In the genomic region with DNA sequence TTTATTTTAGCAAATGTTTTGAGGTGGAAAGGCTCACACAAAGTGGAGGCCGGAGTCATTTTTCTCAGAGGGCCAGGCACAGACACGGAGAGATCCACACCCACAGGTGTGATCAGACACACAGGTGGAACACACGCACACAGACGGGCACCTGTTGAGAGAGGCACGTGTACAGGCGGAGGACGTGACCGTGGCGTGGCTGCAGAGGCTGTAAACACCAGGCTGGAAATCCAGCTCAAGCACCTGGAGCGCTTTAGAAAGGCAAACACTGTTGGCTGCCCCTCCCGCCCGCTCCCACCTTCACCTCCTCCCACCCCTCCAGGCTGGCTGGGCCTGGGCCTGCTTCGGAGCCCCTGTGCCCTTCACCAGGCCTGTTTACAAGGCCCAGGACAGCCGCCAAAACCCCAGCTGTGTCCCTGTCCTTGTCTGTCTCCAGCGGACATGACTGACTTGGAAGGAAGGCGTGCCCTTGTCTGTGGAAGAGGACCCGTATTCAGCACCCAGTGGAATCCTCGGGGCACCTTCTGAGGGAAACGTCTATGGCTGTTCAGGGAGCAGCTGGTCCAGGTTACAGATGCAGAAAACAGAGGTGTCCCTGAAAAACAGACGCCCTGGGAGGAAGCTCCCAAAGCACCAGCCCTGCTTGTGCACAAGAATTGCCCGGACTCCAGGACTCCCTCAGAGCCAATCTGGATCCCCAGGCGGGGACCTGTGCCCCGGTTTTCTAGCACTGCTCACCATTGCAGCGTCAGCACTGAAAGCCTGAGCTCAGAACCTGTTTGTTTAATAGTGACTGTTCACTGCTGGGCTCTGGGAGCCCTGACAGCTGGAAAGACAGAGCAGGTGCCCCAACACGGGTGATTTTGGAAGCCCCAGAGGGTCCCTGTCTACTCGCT, we compare ENCODE assay signal across 7 cellular contexts.
DNase-seq lines count a peak whose midpoint lies in the region; ATAC-seq and TF ChIP-seq lines count a peak whose summit lies in the region.

No MANE protein-coding gene starts in this region.

- H3K36me3 ChIP-seq in ascending aorta (no peaks in the 10 kb centered on the region), right lobe of liver (no peaks in the 10 kb centered on the region), subcutaneous abdominal adipose tissue (ENCODE audit: control insufficient read depth in 5 of 5, insufficient read depth in 5 of 5, low read length in 5 of 5) (no peaks in the 10 kb centered on the region)

- CTCF ChIA-PET in activated CD4-positive, alpha-beta T cell treated with anti-CD3 and anti-CD28 coated beads, Interleukin-2, amount 10 ng/mL, durations not matched to agents 7 days and 5 days (lab: Charles Lee) = no interaction called here

- H3K27me3 ChIP-seq in ascending aorta (no peaks in the 10 kb centered on the region), right lobe of liver (no peaks in the 10 kb centered on the region), subcutaneous abdominal adipose tissue (ENCODE audit: control insufficient read depth in 5 of 5, insufficient read depth in 4 of 5, low read length in 5 of 5) (no peaks in the 10 kb centered on the region)

- TF ChIP-seq CTCF in ascending aorta (IDR thresholded peaks at IDR 0.05) = no peak
- TF ChIP-seq CTCF in right lobe of liver (IDR thresholded peaks at IDR 0.05) = no peak

- H3K9ac ChIP-seq in subcutaneous abdominal adipose tissue (ENCODE audit: low read length in 5 of 5) = peak overlapping the region; percentile 39 to 87 (median 68)

- POLR2A ChIA-PET in activated CD4-positive, alpha-beta T cell treated with anti-CD3 and anti-CD28 coated beads, Interleukin-2, amount 10 ng/mL, durations not matched to agents 7 days and 5 days (lab: Charles Lee) = no interaction called here

- TF ChIP-seq POLR2A in right lobe of liver (IDR thresholded peaks at IDR 0.05) = peak; percentile 16

- DNase-seq in NCI-H1092 treated with DMSO at 0.1 percent for 48 hours (lab: John Stamatoyannopoulos, UW) = peak; percentile 74
- DNase-seq in ascending aorta (ENCODE audit: low spot score in 2 of 2) = no peak
- peak in 2 of 3 donors; percentile 76 for DNase-seq in right lobe of liver
- DNase-seq in AML-193 (lab: John Stamatoyannopoulos, UW) = no peak
- no peak for DNase-seq in activated CD4-positive, alpha-beta T cell treated with anti-CD3 and anti-CD28 coated beads, Interleukin-2, amount 10 ng/mL, durations not matched to agents 7 days and 5 days

- H3K27ac ChIP-seq in ascending aorta (peak overlapping the region; percentile 97 to 98), right lobe of liver (peak overlapping the region; percentile 89 to 95 (median 91)), subcutaneous abdominal adipose tissue (ENCODE audit: low read depth, low read length) (peak overlapping the region; percentile 98)

- H3K9me3 ChIP-seq in ascending aorta (no peaks in the 10 kb centered on the region), right lobe of liver (no peaks in the 10 kb centered on the region), subcutaneous abdominal adipose tissue (ENCODE audit: control insufficient read depth in 5 of 5, low read length in 5 of 5) (no peaks in the 10 kb centered on the region)

- peak; percentile 24 to 51 (median 28) for ATAC-seq in right lobe of liver
- no peak for ATAC-seq in HG03045 (IDR thresholded peaks at IDR 0.05; ENCODE audit: unreplicated experiment)

- H3K4me3 ChIP-seq in ascending aorta = no peak overlapping the region
- H3K4me3 ChIP-seq in right lobe of liver = no peak overlapping the region
- peak overlapping the region in 1 of 5 donors; percentile 16 for H3K4me3 ChIP-seq in subcutaneous abdominal adipose tissue (ENCODE audit: low read depth in 1 of 5, low read length in 5 of 5)

- no peak overlapping the region for H3K27ac Mint-ChIP-seq in activated CD4-positive, alpha-beta T cell treated with anti-CD3 and anti-CD28 coated beads, Interleukin-2, amount 10 ng/mL, durations not matched to agents 7 days and 5 days

- H3K4me3 Mint-ChIP-seq in activated CD4-positive, alpha-beta T cell treated with anti-CD3 and anti-CD28 coated beads, Interleukin-2, amount 10 ng/mL, durations not matched to agents 7 days and 5 days = no peak overlapping the region

- H3K4me1 ChIP-seq in ascending aorta (peaks cover 44 to 97% of the 10 kb centered on the region in 2 donors), right lobe of liver (peaks cover 2 to 89% (median 39%) of the 10 kb centered on the region in 4 donors), subcutaneous abdominal adipose tissue (ENCODE audit: control insufficient read depth in 5 of 5, insufficient read depth in 5 of 5, low read length in 5 of 5) (peaks cover 59 to 98% (median 97%) of the 10 kb centered on the region in 5 donors)

- H3K9me3 Mint-ChIP-seq in activated CD4-positive, alpha-beta T cell treated with anti-CD3 and anti-CD28 coated beads, Interleukin-2, amount 10 ng/mL, durations not matched to agents 7 days and 5 days = no peaks in the 10 kb centered on the region

- no peaks in the 10 kb centered on the region for H3K36me3 Mint-ChIP-seq in activated CD4-positive, alpha-beta T cell treated with anti-CD3 and anti-CD28 coated beads, Interleukin-2, amount 10 ng/mL, durations not matched to agents 7 days and 5 days (ENCODE audit: low read depth)

- H3K4me1 Mint-ChIP-seq in activated CD4-positive, alpha-beta T cell treated with anti-CD3 and anti-CD28 coated beads, Interleukin-2, amount 10 ng/mL, durations not matched to agents 7 days and 5 days = peaks cover 2% of the 10 kb centered on the region

- 26% methylated on average over 8 of the region's 26 CpGs for WGBS in right lobe of liver (ENCODE audit: insufficient coverage, low coverage, low lambda C conversion rate, missing lambda C conversion rate)

- intact Hi-C loops in ascending aorta (cut with DNase I) (loop anchor here (5.0 kb wide), 1 partner anchor 59 kb away; no protein-coding TSS in a partner anchor), right lobe of liver (cut with DNase I) (no loop called here)

- no peaks in the 10 kb centered on the region for H3K27me3 Mint-ChIP-seq in activated CD4-positive, alpha-beta T cell treated with anti-CD3 and anti-CD28 coated beads, Interleukin-2, amount 10 ng/mL, durations not matched to agents 7 days and 5 days

Comparison
In these comparisons a context has a peak if more than half of its experiments do, and no peak if none do; other contexts are left out.
1. DNase-seq: peak in NCI-H1092 treated with DMSO at 0.1 percent for 48 hours (single experiment) and right lobe of liver (2 of 3); none in ascending aorta (0 of 2), AML-193 (0 of 2) and activated CD4-positive, alpha-beta T cell treated with anti-CD3 and anti-CD28 coated beads, Interleukin-2, amount 10 ng/mL, durations not matched to agents 7 days and 5 days (single experiment).
2. Peak in every context shown above with its lines, with median percentiles within 50 percentile points of each other: H3K27ac ChIP-seq.